Comparison of ENCODE assay signal across 11 cellular contexts in the genomic region with DNA sequence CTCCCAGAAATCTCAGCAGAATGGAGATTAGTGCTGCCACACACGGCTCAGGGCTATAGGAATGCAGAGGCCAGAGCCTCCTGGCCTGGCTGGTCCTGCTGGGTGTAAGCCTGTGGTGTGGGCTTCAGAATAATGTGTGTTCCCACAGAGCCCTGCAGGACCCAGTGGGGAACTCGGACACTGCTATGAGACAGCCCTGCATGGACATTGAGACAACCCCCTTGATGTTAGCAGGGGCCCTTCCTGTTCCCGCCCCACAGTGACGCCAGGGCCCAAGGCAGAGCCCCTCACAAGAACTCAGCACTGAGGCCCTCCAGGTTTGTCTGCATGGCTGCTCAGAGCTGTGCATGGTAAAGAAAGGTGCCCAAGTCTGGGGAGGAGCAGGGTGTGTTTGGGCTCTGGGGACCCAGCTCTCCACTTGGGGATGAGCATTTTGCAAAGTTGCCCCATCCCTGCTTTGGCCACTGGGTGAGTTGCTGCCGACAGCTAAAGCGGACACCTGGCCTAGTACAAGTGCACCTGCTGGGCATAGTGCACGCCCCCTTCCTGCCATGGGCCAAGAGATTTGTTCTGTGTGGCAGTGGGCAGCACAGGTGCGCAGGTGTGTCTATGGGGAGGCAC. TPM values are rescaled to one million over a fixed set of nuclear protein-coding genes. Genes with fewer than 3 reads are reported as not detected.
DNase-seq lines count a peak whose midpoint lies in the region; ATAC-seq and TF ChIP-seq lines count a peak whose summit lies in the region.
"Had no signal": no experiment of that assay in that cellular context is flagged by ENCODE, and none has a peak within 500 bp of the region (broad histone marks: within the 10 kb centered on the region; RNA-seq: fewer than 3 reads in every experiment).

No MANE protein-coding gene starts in this region.

- TF ChIP-seq EP300 in upper lobe of left lung (IDR thresholded peaks at IDR 0.05): no peak

- TF ChIP-seq CTCF in CD8-positive, alpha-beta T cell (IDR thresholded peaks at IDR 0.05): no peak
- TF ChIP-seq CTCF in Loucy (conservative IDR thresholded peaks at IDR 0.05; ENCODE audit: low read length) (no peak), upper lobe of left lung (IDR thresholded peaks at IDR 0.05) (no peak)

- peak overlapping the region; percentile 97 for H3K9ac ChIP-seq in Loucy (ENCODE audit: low read depth, low read length, poor library complexity, severe bottlenecking)

- H3K36me3 Mint-ChIP-seq in CD8-positive, alpha-beta T cell: no peaks in the 10 kb centered on the region
- no peaks in the 10 kb centered on the region for H3K36me3 Mint-ChIP-seq in activated T-helper 2 cell treated with anti-CD3 and anti-CD28 coated beads, Interferon-gamma antibody, Interleukin-2, Interleukin-4, amounts not matched to agents 10 μg/mL and 5 μg/mL and 100 μg/mL, durations not matched to agents 14 hours and 24 hours and 36 hours (ENCODE audit: low read depth)
- H3K36me3 Mint-ChIP-seq in natural killer cell treated with Interleukin-12 subunit alpha and Interleukin-12 subunit beta and Interleukin-15 and Interleukin-18, amount 100 ng/mL, for 72 hours: no peaks in the 10 kb centered on the region

- H3K27ac ChIP-seq in CD8-positive, alpha-beta T cell (ENCODE audit: low read depth, low read length): no peak overlapping the region
- no peak overlapping the region for H3K27ac ChIP-seq in upper lobe of left lung

- H3K4me2 ChIP-seq in Loucy (ENCODE audit: low read depth, low read length, poor library complexity, severe bottlenecking): peak overlapping the region; percentile 97

- H3K27me3 Mint-ChIP-seq in CD8-positive, alpha-beta T cell (ENCODE audit: low read depth): no peaks in the 10 kb centered on the region
- H3K27me3 Mint-ChIP-seq in activated T-helper 2 cell treated with anti-CD3 and anti-CD28 coated beads, Interferon-gamma antibody, Interleukin-2, Interleukin-4, amounts not matched to agents 10 μg/mL and 5 μg/mL and 100 μg/mL, durations not matched to agents 14 hours and 24 hours and 36 hours (ENCODE audit: low read depth): no peaks in the 10 kb centered on the region
- no peaks in the 10 kb centered on the region for H3K27me3 Mint-ChIP-seq in natural killer cell treated with Interleukin-12 subunit alpha and Interleukin-12 subunit beta and Interleukin-15 and Interleukin-18, amount 100 ng/mL, for 72 hours

- no peaks in the 10 kb centered on the region for H3K36me3 ChIP-seq in CD8-positive, alpha-beta T cell (ENCODE audit: insufficient read depth, low read length)
- H3K36me3 ChIP-seq in Loucy (ENCODE audit: insufficient read depth, low read length) (no peaks in the 10 kb centered on the region), upper lobe of left lung (peaks cover 0 to 8% (median 2%) of the 10 kb centered on the region in 4 donors)

- no peak for ATAC-seq in CD8-positive, alpha-beta T cell
- ATAC-seq in natural killer cell treated with Interleukin-12 subunit alpha and Interleukin-12 subunit beta and Interleukin-15 and Interleukin-18, amount 100 ng/mL, for 72 hours: no peak
- no peak for ATAC-seq in GM19397 (IDR thresholded peaks at IDR 0.05; ENCODE audit: unreplicated experiment)
- ATAC-seq in GM21717 (IDR thresholded peaks at IDR 0.05; ENCODE audit: unreplicated experiment): no peak
- no peak for ATAC-seq in upper lobe of left lung (ENCODE audit: low FRiP score in 2 of 2)

- no peaks in the 10 kb centered on the region for H3K9me3 Mint-ChIP-seq in CD8-positive, alpha-beta T cell
- H3K9me3 Mint-ChIP-seq in activated T-helper 2 cell treated with anti-CD3 and anti-CD28 coated beads, Interferon-gamma antibody, Interleukin-2, Interleukin-4, amounts not matched to agents 10 μg/mL and 5 μg/mL and 100 μg/mL, durations not matched to agents 14 hours and 24 hours and 36 hours: no peaks in the 10 kb centered on the region
- H3K9me3 Mint-ChIP-seq in natural killer cell treated with Interleukin-12 subunit alpha and Interleukin-12 subunit beta and Interleukin-15 and Interleukin-18, amount 100 ng/mL, for 72 hours: no peaks in the 10 kb centered on the region

- H3K27me3 ChIP-seq in CD8-positive, alpha-beta T cell (ENCODE audit: insufficient read depth, low read length): no peaks in the 10 kb centered on the region
- H3K27me3 ChIP-seq in Loucy (ENCODE audit: insufficient read depth, low read length, poor library complexity, severe bottlenecking) (no peaks in the 10 kb centered on the region), upper lobe of left lung (no peaks in the 10 kb centered on the region)

- H2AFZ ChIP-seq in Loucy (ENCODE audit: low read length): no peak overlapping the region

- H3K9me3 ChIP-seq in CD8-positive, alpha-beta T cell (ENCODE audit: low read length): no peaks in the 10 kb centered on the region
- H3K9me3 ChIP-seq in Loucy (ENCODE audit: insufficient read depth, low read depth, low read length) (no peaks in the 10 kb centered on the region), upper lobe of left lung (no peaks in the 10 kb centered on the region)

- peaks cover 13% of the 10 kb centered on the region for H3K4me1 Mint-ChIP-seq in CD8-positive, alpha-beta T cell (ENCODE audit: low read depth)
- no peaks in the 10 kb centered on the region for H3K4me1 Mint-ChIP-seq in activated T-helper 2 cell treated with anti-CD3 and anti-CD28 coated beads, Interferon-gamma antibody, Interleukin-2, Interleukin-4, amounts not matched to agents 10 μg/mL and 5 μg/mL and 100 μg/mL, durations not matched to agents 14 hours and 24 hours and 36 hours (ENCODE audit: low read depth)
- H3K4me1 Mint-ChIP-seq in natural killer cell treated with Interleukin-12 subunit alpha and Interleukin-12 subunit beta and Interleukin-15 and Interleukin-18, amount 100 ng/mL, for 72 hours (ENCODE audit: low read depth in 2 of 2): no peaks in the 10 kb centered on the region

- H3F3A ChIP-seq in Loucy (ENCODE audit: low read depth): no peaks in the 10 kb centered on the region

- peaks cover 29% of the 10 kb centered on the region for H3K79me2 ChIP-seq in Loucy (ENCODE audit: insufficient read depth, low read length)

- H3K9me2 ChIP-seq in Loucy (replicated peaks; ENCODE audit: low read depth, low read length): no peaks in the 10 kb centered on the region

- H3K4me3 ChIP-seq in CD8-positive, alpha-beta T cell (ENCODE audit: low read depth, low read length): no peak overlapping the region
- H3K4me3 ChIP-seq in Loucy (ENCODE audit: low read length, poor library complexity, severe bottlenecking): peak overlapping the region; percentile 89
- H3K4me3 ChIP-seq in upper lobe of left lung: no peak overlapping the region

- intact Hi-C loops in CD8-positive, alpha-beta T cell (cut with DNase I, micrococcal nuclease): loop anchor here (2.0 to 5.0 kb wide), 5 partner anchors 33 to 257 kb away; partner anchors contain the start of genes CFAP99 (in 1 of the 2), NELFA (in 1 of the 2), RNF4 (in 1 of the 2) and ZFYVE28 (in 1 of the 2)
- intact Hi-C loops in activated T-helper 2 cell treated with anti-CD3 and anti-CD28 coated beads, Interferon-gamma antibody, Interleukin-2, Interleukin-4, amounts not matched to agents 10 μg/mL and 5 μg/mL and 100 μg/mL, durations not matched to agents 14 hours and 24 hours and 36 hours (cut with micrococcal nuclease): loop anchor here (2.0 to 5.0 kb wide), 4 partner anchors 19 to 1028 kb away; partner anchors contain the start of genes RGS12 and RNF4

- H3K27ac Mint-ChIP-seq in CD8-positive, alpha-beta T cell: peak overlapping the region; percentile 85
- H3K27ac Mint-ChIP-seq in activated T-helper 2 cell treated with anti-CD3 and anti-CD28 coated beads, Interferon-gamma antibody, Interleukin-2, Interleukin-4, amounts not matched to agents 10 μg/mL and 5 μg/mL and 100 μg/mL, durations not matched to agents 14 hours and 24 hours and 36 hours: no peak overlapping the region
- H3K27ac Mint-ChIP-seq in natural killer cell treated with Interleukin-12 subunit alpha and Interleukin-12 subunit beta and Interleukin-15 and Interleukin-18, amount 100 ng/mL, for 72 hours: no peak overlapping the region

- peaks cover 25% of the 10 kb centered on the region for H4K20me1 ChIP-seq in Loucy (ENCODE audit: insufficient read depth, low read length, poor library complexity, severe bottlenecking)

- TF ChIP-seq POLR2A in upper lobe of left lung (IDR thresholded peaks at IDR 0.05): no peak

- H3K4me3 Mint-ChIP-seq in CD8-positive, alpha-beta T cell: peak overlapping the region; percentile 78
- H3K4me3 Mint-ChIP-seq in activated T-helper 2 cell treated with anti-CD3 and anti-CD28 coated beads, Interferon-gamma antibody, Interleukin-2, Interleukin-4, amounts not matched to agents 10 μg/mL and 5 μg/mL and 100 μg/mL, durations not matched to agents 14 hours and 24 hours and 36 hours (ENCODE audit: low read depth): peak overlapping the region; percentile 57
- H3K4me3 Mint-ChIP-seq in natural killer cell treated with Interleukin-12 subunit alpha and Interleukin-12 subunit beta and Interleukin-15 and Interleukin-18, amount 100 ng/mL, for 72 hours: peak overlapping the region; percentile 76

- CTCF ChIA-PET in CD8-positive, alpha-beta T cell (lab: Charles Lee): interaction anchor here (0.7 to 1.1 kb wide), 2 partner anchors 22 to 129 kb away, joined by 4 to 6 read pairs; partner anchors contain the start of genes HAUS3 and POLN

- peak in 1 of 7 experiments; percentile 16 for DNase-seq in CD8-positive, alpha-beta T cell
- no peak for DNase-seq in activated T-helper 2 cell treated with anti-CD3 and anti-CD28 coated beads, Interferon-gamma antibody, Interleukin-2, Interleukin-4, amounts not matched to agents 10 μg/mL and 5 μg/mL and 100 μg/mL, durations not matched to agents 14 hours and 24 hours and 36 hours (ENCODE audit: low spot score)
- DNase-seq in natural killer cell treated with Interleukin-12 subunit alpha and Interleukin-12 subunit beta and Interleukin-15 and Interleukin-18, amount 100 ng/mL, for 72 hours (ENCODE audit: low spot score): no peak
- no peak for DNase-seq in upper lobe of left lung
- DNase-seq in OCI-M1 (lab: John Stamatoyannopoulos, UW): no peak
- DNase-seq: DMS79, NCI-H446 treated with DMSO at 0.1 percent for 48 hours, occipital lobe had no signal

- WGBS in upper lobe of left lung, 2 donors: 76 to 90% methylated on average over 7 to 8 of the region's 8 CpGs

- H3K4me1 ChIP-seq in CD8-positive, alpha-beta T cell (ENCODE audit: insufficient read depth, low read length): peaks cover 25% of the 10 kb centered on the region
- H3K4me1 ChIP-seq in Loucy (ENCODE audit: insufficient read depth, low read length, poor library complexity, severe bottlenecking) (peaks cover 22% of the 10 kb centered on the region), upper lobe of left lung (peaks cover 43 to 56% (median 48%) of the 10 kb centered on the region in 4 donors)

- POLR2A ChIA-PET in CD8-positive, alpha-beta T cell (lab: Charles Lee): interaction anchor here (2.2 to 2.4 kb wide), 2 partner anchors 18 to 27 kb away, joined by 22 to 26 read pairs; no protein-coding TSS in a partner anchor

RNA-seq across cellular contexts. Expression of gene MXD4, which starts 1.9 kb away (rescaled TPM):
- total RNA-seq in CD8-positive, alpha-beta T cell: 100 to 1,000 TPM; 175 to 178 TPM
- 7.9 and 8.9 TPM in 2 replicates for total RNA-seq in activated T-helper 2 cell treated with anti-CD3 and anti-CD28 coated beads, Interferon-gamma antibody, Interleukin-2, Interleukin-4, amounts not matched to agents 10 μg/mL and 5 μg/mL and 100 μg/mL, durations not matched to agents 14 hours and 24 hours and 36 hours
- total RNA-seq in natural killer cell treated with Interleukin-12 subunit alpha and Interleukin-12 subunit beta and Interleukin-15 and Interleukin-18, amount 100 ng/mL, for 72 hours: 10 to 100 TPM; 13.9 to 14.5 TPM
- 100 to 1,000 TPM in 1 of 6 donors, 10 to 100 TPM in 5; 50.1 to 135 (median 76.4) TPM for total RNA-seq in upper lobe of left lung

RNA-seq across cellular contexts. Expression of gene HAUS3, which starts 21.9 kb away (rescaled TPM):
- total RNA-seq in CD8-positive, alpha-beta T cell: 100 to 1,000 TPM; 154 TPM
- total RNA-seq in activated T-helper 2 cell treated with anti-CD3 and anti-CD28 coated beads, Interferon-gamma antibody, Interleukin-2, Interleukin-4, amounts not matched to agents 10 μg/mL and 5 μg/mL and 100 μg/mL, durations not matched to agents 14 hours and 24 hours and 36 hours: 17.1 and 18.6 TPM in 2 replicates
- 10 to 100 TPM; 17.6 to 30.0 TPM for total RNA-seq in natural killer cell treated with Interleukin-12 subunit alpha and Interleukin-12 subunit beta and Interleukin-15 and Interleukin-18, amount 100 ng/mL, for 72 hours
- 10 to 100 TPM in 5 of 6 donors, 1 to 10 TPM in 1; 8.2 to 21.0 (median 12.5) TPM for total RNA-seq in upper lobe of left lung

RNA-seq across cellular contexts. Expression of gene POLN, which starts 21.9 kb away (rescaled TPM):
- 1 to 10 TPM in 1 of 2 experiments, under 1 TPM in 1; 0.89 to 1.7 TPM for total RNA-seq in CD8-positive, alpha-beta T cell
- 1.3 and 1.4 TPM in 2 replicates for total RNA-seq in activated T-helper 2 cell treated with anti-CD3 and anti-CD28 coated beads, Interferon-gamma antibody, Interleukin-2, Interleukin-4, amounts not matched to agents 10 μg/mL and 5 μg/mL and 100 μg/mL, durations not matched to agents 14 hours and 24 hours and 36 hours
- 1 to 10 TPM; 3.8 to 6.1 TPM for total RNA-seq in natural killer cell treated with Interleukin-12 subunit alpha and Interleukin-12 subunit beta and Interleukin-15 and Interleukin-18, amount 100 ng/mL, for 72 hours
- total RNA-seq in upper lobe of left lung: 1 to 10 TPM in 5 of 6 donors, under 1 TPM in 1; 0.89 to 5.5 (median 2.6) TPM
